ENCODE assay signal across 1 cellular context in genomic region chr12:104526751-104527150, GRCh38.
TF ChIP-seq lines count a peak whose summit lies in the region.

No MANE protein-coding gene starts in this region.

TF ChIP-seq in K562, 482 proteins besides CTCF, POLR2A, EP300 and RAD21 (continued from another document):
- TF ChIP-seq RERE (CRISPR knock-in tag; IDR thresholded peaks at IDR 0.05; ENCODE audit: borderline replicate concordance): no peak
- TF ChIP-seq MTA3 (IDR thresholded peaks at IDR 0.05; ENCODE audit: borderline replicate concordance): no peak
- no peak for TF ChIP-seq POLR2B (IDR thresholded peaks at IDR 0.05; ENCODE audit: low read depth, partially characterized antibody)
- TF ChIP-seq SPI1 (IDR thresholded peaks at IDR 0.05; ENCODE audit: borderline replicate concordance, low read depth, low read length): no peak
- TF ChIP-seq ZBTB7A (IDR thresholded peaks at IDR 0.05; ENCODE audit: borderline replicate concordance, control insufficient read depth, low read depth, low read length): 0 out of 2 replicates have a peak, but pooled peaks have one; percentile 2
- TF ChIP-seq ZNF668 (CRISPR knock-in tag; IDR thresholded peaks at IDR 0.05): no peak
- no peak for TF ChIP-seq JUN (IDR thresholded peaks at IDR 0.05; ENCODE audit: borderline replicate concordance, low read depth, low read length)
- TF ChIP-seq JUN (CRISPR knock-in tag; IDR thresholded peaks at IDR 0.05; ENCODE audit: borderline replicate concordance): no peak
TF ChIP-seq in K562: peak in this region for 2.
